ENCODE assay signal across 17 cellular contexts in genomic region chr6:5787054-5787720, GRCh38.
DNase-seq lines count a peak whose midpoint lies in the region; ATAC-seq and TF ChIP-seq lines count a peak whose summit lies in the region.
"Had no signal": no experiment of that assay in that cellular context is flagged by ENCODE, and none has a peak within 500 bp of the region (broad histone marks: within the 10 kb centered on the region; RNA-seq: fewer than 3 reads in every experiment).

No MANE protein-coding gene starts in this region.

- H3K9me3 ChIP-seq in Karpas-422 (ENCODE audit: low read length) (no peaks in the 10 kb centered on the region), endodermal cell (ENCODE audit: control insufficient read depth, low read length) (no peaks in the 10 kb centered on the region)
- H3K9me3 ChIP-seq: SK-N-SH had no signal

- peak; percentile 35 for ATAC-seq in stimulated activated naive CD8-positive, alpha-beta T cell treated with anti-CD3 and anti-CD28 coated beads, Interleukin-15, amount 100 ng/mL, for 72 hours
- ATAC-seq in stimulated activated naive CD8-positive, alpha-beta T cell treated with anti-CD3 and anti-CD28 coated beads, Interleukin-15, Interleukin-2, amounts not matched to agents 100 U/mL and 50 U/mL, for 24 hours: no peak
- ATAC-seq in HG02981 (IDR thresholded peaks at IDR 0.05; ENCODE audit: unreplicated experiment) (no peak), HG02588 (IDR thresholded peaks at IDR 0.05; ENCODE audit: unreplicated experiment) (no peak), HG03039 (IDR thresholded peaks at IDR 0.05; ENCODE audit: unreplicated experiment) (no peak)
- ATAC-seq: HCT116 had no signal

- no peak for DNase-seq in stimulated activated naive CD8-positive, alpha-beta T cell treated with anti-CD3 and anti-CD28 coated beads, Interleukin-15, amount 100 ng/mL, for 72 hours
- no peak for DNase-seq in stimulated activated naive CD8-positive, alpha-beta T cell treated with anti-CD3 and anti-CD28 coated beads, Interleukin-15, Interleukin-2, amounts not matched to agents 100 U/mL and 50 U/mL, for 24 hours
- peak; percentile 65 for DNase-seq in Karpas-422
- DNase-seq in endodermal cell: peak; percentile 68
- DNase-seq: Calu3, DMS79, NCI-H2081, NCI-H510A treated with DMSO at 0.1 percent for 48 hours, OCI-M1, SK-N-SH had no signal

- H3K79me2 ChIP-seq in Karpas-422 (ENCODE audit: low read length): no peaks in the 10 kb centered on the region

- H3K9ac ChIP-seq in Karpas-422 (ENCODE audit: low read length): peak overlapping the region; percentile 43
- H3K9ac ChIP-seq in endodermal cell (ENCODE audit: extremely low read depth, low read length, poor library complexity, severe bottlenecking): no peak overlapping the region
- H3K9ac ChIP-seq: KMS-11, SK-N-SH had no signal

- peak overlapping the region; percentile 49 for H3K4me2 ChIP-seq in Karpas-422 (ENCODE audit: low read depth, low read length, poor library complexity, severe bottlenecking)
- H3K4me2 ChIP-seq: KMS-11, SK-N-SH had no signal

- H3K36me3 ChIP-seq in Karpas-422 (ENCODE audit: insufficient read depth, low read length) (no peaks in the 10 kb centered on the region), endodermal cell (ENCODE audit: control insufficient read depth, insufficient read depth, low read length) (no peaks in the 10 kb centered on the region)

- 0 out of 2 replicates have a peak overlapping the region, but pooled peaks have one; percentile 39 for H2AFZ ChIP-seq in Karpas-422 (ENCODE audit: low read length)

- H3K27ac ChIP-seq in Karpas-422 (ENCODE audit: low read length): peak overlapping the region; percentile 84
- H3K27ac ChIP-seq in endodermal cell (ENCODE audit: low read depth, low read length): no peak overlapping the region
- H3K27ac ChIP-seq: C4-2B, KMS-11, RWPE1 had no signal

- H3K27me3 ChIP-seq in Karpas-422 (ENCODE audit: low read length) (no peaks in the 10 kb centered on the region), endodermal cell (ENCODE audit: control insufficient read depth, insufficient read depth, low read length, poor library complexity, severe bottlenecking) (no peaks in the 10 kb centered on the region)

- H3K4me1 ChIP-seq in Karpas-422 (ENCODE audit: low read length): peaks cover 69% of the 10 kb centered on the region
- no peaks in the 10 kb centered on the region for H3K4me1 ChIP-seq in endodermal cell (ENCODE audit: control insufficient read depth, insufficient read depth, low read length)

- H3K4me1 Mint-ChIP-seq in stimulated activated naive CD8-positive, alpha-beta T cell treated with anti-CD3 and anti-CD28 coated beads, Interleukin-15, amount 100 ng/mL, for 72 hours: peaks cover 25% of the 10 kb centered on the region
- H3K4me1 Mint-ChIP-seq in endodermal cell: peaks cover 30% of the 10 kb centered on the region

- H3K4me3 ChIP-seq in Karpas-422 (ENCODE audit: low read length) (peak overlapping the region; percentile 35; the same call in 1 of the 2 replicates), endodermal cell (ENCODE audit: low read length) (no peak overlapping the region)

- no peak overlapping the region for H3K4me3 Mint-ChIP-seq in stimulated activated naive CD8-positive, alpha-beta T cell treated with anti-CD3 and anti-CD28 coated beads, Interleukin-15, amount 100 ng/mL, for 72 hours
- H3K4me3 Mint-ChIP-seq in endodermal cell: no peak overlapping the region

- H3K27me3 Mint-ChIP-seq in stimulated activated naive CD8-positive, alpha-beta T cell treated with anti-CD3 and anti-CD28 coated beads, Interleukin-15, amount 100 ng/mL, for 72 hours: no peaks in the 10 kb centered on the region
- H3K27me3 Mint-ChIP-seq in endodermal cell (ENCODE audit: insufficient read depth): peaks cover 3% of the 10 kb centered on the region

- no peaks in the 10 kb centered on the region for H3K9me2 ChIP-seq in Karpas-422 (replicated peaks; ENCODE audit: insufficient read depth, low read length)
- H3K9me2 ChIP-seq: SK-N-SH had no signal

- H4K20me1 ChIP-seq in Karpas-422 (ENCODE audit: insufficient read depth, low read depth, low read length): no peaks in the 10 kb centered on the region

- WGBS in endodermal cell (ENCODE audit: insufficient coverage in 1 of 2, insufficient read length in 1 of 2), 2 experiments: 52 to 69% methylated on average over 5 to 8 of the region's 10 CpGs

- no peaks in the 10 kb centered on the region for H3K36me3 Mint-ChIP-seq in endodermal cell (ENCODE audit: low read depth)

- TF ChIP-seq CTCF in endodermal cell (conservative IDR thresholded peaks at IDR 0.05): no peak

- peak overlapping the region in 1 of 2 donors; percentile 31 for H3K27ac Mint-ChIP-seq in stimulated activated naive CD8-positive, alpha-beta T cell treated with anti-CD3 and anti-CD28 coated beads, Interleukin-15, amount 100 ng/mL, for 72 hours
- no peak overlapping the region for H3K27ac Mint-ChIP-seq in endodermal cell

- H3K9me3 Mint-ChIP-seq in stimulated activated naive CD8-positive, alpha-beta T cell treated with anti-CD3 and anti-CD28 coated beads, Interleukin-15, amount 100 ng/mL, for 72 hours: no peaks in the 10 kb centered on the region
- no peaks in the 10 kb centered on the region for H3K9me3 Mint-ChIP-seq in endodermal cell

Comparison
In these comparisons a context has a peak if more than half of its experiments do, and no peak if none do; other contexts are left out.
1. DNase-seq: peak in Karpas-422 (single experiment) and endodermal cell (single experiment); none in stimulated activated naive CD8-positive, alpha-beta T cell treated with anti-CD3 and anti-CD28 coated beads, Interleukin-15, amount 100 ng/mL, for 72 hours (0 of 2) and stimulated activated naive CD8-positive, alpha-beta T cell treated with anti-CD3 and anti-CD28 coated beads, Interleukin-15, Interleukin-2, amounts not matched to agents 100 U/mL and 50 U/mL, for 24 hours (single experiment).